In genomic region chr5:162377895-162378294, GRCh38 we compare ENCODE assay signal across 7 cellular contexts.
"Had no signal": no experiment of that assay in that cellular context is flagged by ENCODE, and none has a peak within 500 bp of the region (broad histone marks: within the 10 kb centered on the region; RNA-seq: fewer than 3 reads in every experiment).

No MANE protein-coding gene starts in this region.

- DNase-seq: GM23248, GOT3, H9, HCEC 1CT, KG1 had no signal

- H3K9ac ChIP-seq: GM23248 had no signal

- H2AFZ ChIP-seq: GM23248 had no signal

- H3K4me3 ChIP-seq: GM23248 had no signal

- H3K27ac ChIP-seq: GM23248, HL-60 had no signal

- FAIRE-seq: H54 had no signal
